ENCODE assay signal across 8 cellular contexts in the genomic region with DNA sequence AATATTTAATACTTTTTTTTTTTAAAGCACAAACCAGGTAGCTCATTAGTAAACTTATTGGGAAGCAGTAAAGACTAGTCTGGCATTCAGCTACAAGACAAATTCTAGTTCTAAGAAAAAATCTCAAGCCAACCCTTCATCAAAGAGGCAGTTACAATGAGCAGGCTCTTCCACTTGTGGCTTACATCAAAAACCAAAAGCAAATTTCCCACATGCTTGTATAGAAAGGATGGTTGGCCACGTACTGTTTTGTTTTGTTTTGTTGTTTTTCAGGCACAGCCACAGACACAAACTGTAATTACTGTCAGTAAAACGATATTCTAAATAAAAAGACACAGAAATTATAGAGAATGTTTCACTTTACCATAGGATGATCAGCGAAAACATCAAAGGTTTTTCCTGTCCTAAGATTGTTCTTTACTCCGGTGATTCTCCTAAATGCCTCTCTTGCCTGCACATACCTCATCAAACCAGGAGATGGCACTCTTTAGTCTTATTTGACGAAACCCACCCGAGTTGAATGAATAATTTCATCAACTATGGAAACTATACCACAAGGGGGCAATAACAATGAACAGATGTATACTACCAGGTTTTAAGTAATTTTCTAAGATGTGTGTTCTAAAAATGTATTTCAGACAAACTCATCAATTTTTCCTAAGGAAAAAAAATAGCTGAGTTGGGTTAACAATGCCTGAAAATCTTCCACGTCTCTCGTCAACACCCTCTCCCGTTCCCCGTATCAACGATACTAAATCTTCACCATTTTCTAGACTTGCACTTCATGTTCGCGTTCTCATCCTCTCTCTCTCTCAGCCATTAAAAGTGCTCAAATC. TPM values are rescaled to one million over a fixed set of nuclear protein-coding genes. Genes with fewer than 3 reads are reported as not detected.
DNase-seq lines count a peak whose midpoint lies in the region; ATAC-seq, FAIRE-seq and TF ChIP-seq lines count a peak whose summit lies in the region.

No MANE protein-coding gene starts in this region.

- H3K36me3 Mint-ChIP-seq in GM23338 (ENCODE audit: low read depth) = no peaks in the 10 kb centered on the region

- H3K9me3 Mint-ChIP-seq in GM23338 = no peaks in the 10 kb centered on the region

- H3K27ac ChIP-seq in DND-41 (ENCODE audit: low read length) (peak overlapping the region; percentile 68), GM23338 (ENCODE audit: low read depth) (no peak overlapping the region), K562 (ENCODE audit: extremely low read depth, low read depth, low read length) (no peak overlapping the region)

- H3K79me2 ChIP-seq in DND-41 (ENCODE audit: insufficient read depth, low read length) (peaks cover 29% of the 10 kb centered on the region), GM23338 (replicated peaks; ENCODE audit: insufficient read depth) (no peaks in the 10 kb centered on the region), K562 (ENCODE audit: control insufficient read depth, insufficient read depth, low read length) (no peaks in the 10 kb centered on the region)

- CTCF ChIA-PET in K562 (lab: Yijun Ruan, JAX; ENCODE audit: low intra/inter-chr PET ratio) = interaction anchor here (0.5 to 6.7 kb wide), 14 partner anchors 13 to 508 kb away, joined by 3 to 125 read pairs (median 4); partner anchors contain the start of gene DIPK1A

- H3K27ac Mint-ChIP-seq in GM23338 = no peak overlapping the region

- H3K9ac ChIP-seq in DND-41 (ENCODE audit: low read depth, low read length) = peak overlapping the region; percentile 42
- no peak overlapping the region for H3K9ac ChIP-seq in K562 (ENCODE audit: insufficient read depth in 1 of 2, low read depth in 2 of 2, low read length in 2 of 2)

- no peaks in the 10 kb centered on the region for H4K20me1 ChIP-seq in DND-41 (ENCODE audit: insufficient read depth, low read length)
- H4K20me1 ChIP-seq in GM23338 (replicated peaks; ENCODE audit: insufficient read depth) = no peaks in the 10 kb centered on the region
- H4K20me1 ChIP-seq in K562 (replicated peaks; ENCODE audit: control insufficient read depth, insufficient read depth, low read length) = no peaks in the 10 kb centered on the region

- no TSS peak for BruUV-seq in K562 (replicated peaks; lab: Mats Ljungman, UMichigan)

- in situ Hi-C loops in K562 (cut with MboI) = loop anchor here (25.0 kb wide), 1 partner anchor 1004 kb away; no protein-coding TSS in a partner anchor

- FAIRE-seq in K562 (lab: Jason Lieb, UNC) = peak; percentile 95

- no peaks in the 10 kb centered on the region for H3K9me1 ChIP-seq in K562 (ENCODE audit: control insufficient read depth, insufficient read depth, low read length)

- H3K4me1 Mint-ChIP-seq in GM23338 = 0 out of 3 replicates have a peak, but pooled peaks cover 3% of the 10 kb centered on the region

- H3K9me3 ChIP-seq in DND-41 (ENCODE audit: insufficient read depth, low read length, severe bottlenecking) = no peaks in the 10 kb centered on the region
- H3K9me3 ChIP-seq in K562 (replicated peaks; ENCODE audit: control insufficient read depth, insufficient read depth, low read depth, low read length) = no peaks in the 10 kb centered on the region

- TF ChIP-seq EP300 in K562 (IDR thresholded peaks at IDR 0.05; ENCODE audit: low read length) = no peak

- TF ChIP-seq CTCF in DND-41 (IDR thresholded peaks at IDR 0.05; ENCODE audit: borderline replicate concordance, extremely low read depth, low read length, poor library complexity, severe bottlenecking) (peak; percentile 99), GM23338 (conservative IDR thresholded peaks at IDR 0.05; ENCODE audit: low read depth in 2 of 2) (peak; percentile 99 to 100), K562 (IDR thresholded peaks at IDR 0.05 in 2 of 3, conservative IDR thresholded peaks at IDR 0.05 in 1 of 3; ENCODE audit: insufficient read depth in 2 of 3, low read depth in 1 of 3, low read length in 3 of 3) (peak; percentile 93 to 99 (median 98))

- H3K4me1 ChIP-seq in DND-41 (ENCODE audit: insufficient read depth, low read length) (peaks cover 23% of the 10 kb centered on the region), GM23338 (ENCODE audit: insufficient read depth) (no peaks in the 10 kb centered on the region), K562 (replicated peaks in 1 of 2; ENCODE audit: control insufficient read depth in 2 of 2, insufficient read depth in 2 of 2, low read length in 2 of 2) (peaks cover 0 to 7% of the 10 kb centered on the region in 2 experiments; a peak in 1 of 5 replicates)

- intact Hi-C loops in K562 (cut with micrococcal nuclease) = loop anchor here (1.0 to 2.0 kb wide), 3 partner anchors 102 to 204 kb away; no protein-coding TSS in a partner anchor

- peak overlapping the region; percentile 5 to 48; a peak in 3 of 4 replicates for H3K4me3 ChIP-seq in DND-41 (ENCODE audit: low read depth in 1 of 2, low read length in 2 of 2)
- H3K4me3 ChIP-seq in GM23338 = no peak overlapping the region
- H3K4me3 ChIP-seq in K562 = no peak overlapping the region
- H3K4me3 ChIP-seq in skeletal muscle cell (ENCODE audit: low read depth, low read length) = no peak overlapping the region

- H3F3A ChIP-seq in GM23338 (replicated peaks; ENCODE audit: low read depth) = no peaks in the 10 kb centered on the region

- 15% methylated on average over 13 of the region's 13 CpGs for WGBS in K562 (ENCODE audit: insufficient coverage, low coverage, missing lambda C conversion rate)

- H3K4me2 ChIP-seq in DND-41 (ENCODE audit: insufficient read depth, low read length) (peak overlapping the region; percentile 67), GM23338 (no peak overlapping the region), K562 (ENCODE audit: insufficient read depth, low read length) (peak overlapping the region; percentile 39)

- H3K27me3 Mint-ChIP-seq in GM23338 (ENCODE audit: insufficient read depth, low read depth, poor library complexity) = peaks cover 2% of the 10 kb centered on the region

- no peak overlapping the region for H3K4me3 Mint-ChIP-seq in GM23338

- DNase-seq in DND-41 (peak; percentile 79), GM23338 (ENCODE audit: low spot score) (peak; percentile 92), NCI-H1105 (lab: John Stamatoyannopoulos, UW) (peak; percentile 86), K562 (ENCODE audit: extremely low read depth in 1 of 4, low spot score in 3 of 4) (peak; percentile 72 to 83 (median 75)), hippocampal formation (lab: John Stamatoyannopoulos, UW) (peak; percentile 39 to 94), skeletal muscle cell (ENCODE audit: low read depth) (peak; percentile 38)

- POLR2A ChIA-PET in K562 (lab: Yijun Ruan, JAX) = interaction anchor here (0.7 to 1.1 kb wide), 4 partner anchors 9 to 144 kb away, joined by 3 to 4 read pairs (median 3); no protein-coding TSS in a partner anchor

- ATAC-seq in DND-41 (ENCODE audit: insufficient read depth, low read depth) (peak; percentile 82), GM23338 (peak; percentile 81), SK-N-SH treated with all-trans-retinoic acid at 6 μM for 48 hours (peak; percentile 89), K562 (peak; percentile 85), GM19023 (IDR thresholded peaks at IDR 0.05; ENCODE audit: unreplicated experiment) (no peak)

- H3K36me3 ChIP-seq in DND-41 (ENCODE audit: insufficient read depth, low read length) (no peaks in the 10 kb centered on the region), GM23338 (ENCODE audit: insufficient read depth) (no peaks in the 10 kb centered on the region), K562 (ENCODE audit: control insufficient read depth, insufficient read depth, low read length) (no peaks in the 10 kb centered on the region)

- TF ChIP-seq POLR2A in K562 (conservative IDR thresholded peaks at IDR 0.05) = no peak

- peak overlapping the region; percentile 57 for H2AFZ ChIP-seq in DND-41 (ENCODE audit: low read depth, low read length)
- no peak overlapping the region for H2AFZ ChIP-seq in GM23338
- peak overlapping the region; percentile 60 for H2AFZ ChIP-seq in K562 (ENCODE audit: low read depth, low read length)

- TF ChIP-seq RAD21 in K562 (CRISPR knock-in tag; conservative IDR thresholded peaks at IDR 0.05 in 1 of 2, IDR thresholded peaks at IDR 0.05 in 1 of 2) = peak; percentile 100

- H3K9me2 ChIP-seq in GM23338 (ENCODE audit: insufficient read depth) = no peaks in the 10 kb centered on the region

- H3K27me3 ChIP-seq in DND-41 (ENCODE audit: insufficient read depth, low read length, poor library complexity) (no peaks in the 10 kb centered on the region), GM23338 (ENCODE audit: insufficient read depth) (no peaks in the 10 kb centered on the region), K562 (ENCODE audit: control insufficient read depth in 2 of 2, insufficient read depth in 2 of 2, low read length in 2 of 2) (no peaks in the 10 kb centered on the region)

TF ChIP-seq in GM23338, 12 proteins besides CTCF, POLR2A, EP300 and RAD21 (continues in another document):
- TF ChIP-seq CREB1 (CRISPR knock-in tag; IDR thresholded peaks at IDR 0.05; ENCODE audit: low read depth) (no peak), ZNF114 (CRISPR knock-in tag; IDR thresholded peaks at IDR 0.05) (no peak)

TF ChIP-seq in SK-N-SH treated with all-trans-retinoic acid at 6 μM for 48 hours, 23 proteins besides CTCF, POLR2A, EP300 and RAD21 (continues in another document):
- no peak for TF ChIP-seq RARB (CRISPR knock-in tag; IDR thresholded peaks at IDR 0.05)
- no peak for TF ChIP-seq ISL1 (CRISPR knock-in tag; IDR thresholded peaks at IDR 0.05)

RNA-seq across cellular contexts. Expression of gene RPL5, which starts 26.9 kb away (rescaled TPM):
- total RNA-seq in GM23338 (2014; rRNA removed; shearing (Covaris generic)) = 2,030 and 2,182 TPM in 2 replicates
- polyA plus RNA-seq in GM23338 (2016; fragmentation: Nextera tagmentation; extraction: Ambion mirVana) (3,547 and 4,172 TPM in 2 replicates), K562 (2011; rRNA removed) (3,458 and 3,699 TPM in 2 replicates), K562 (2014; fragmentation: Illumina TruSeq; extraction: Trizol) (1,939 and 2,002 TPM in 2 replicates), K562 (2014; fragmentation: Nextera tagmentation; extraction: Ambion mirVana) (1,000 to 10,000 TPM; 4,024 to 4,252 TPM), K562 (2014; rRNA removed) (2,353 and 2,737 TPM in 2 replicates)
- 274 and 687 TPM in 2 replicates for total RNA-seq in K562 (2011; cell fraction: chromatin; rRNA removed; ENCODE audit: low replicate concordance)
- 312 and 315 TPM in 2 replicates for total RNA-seq in K562 (2011; cell fraction: nucleolus; rRNA removed)
- 523 and 836 TPM in 2 replicates for total RNA-seq in K562 (2011; cell fraction: nucleoplasm; rRNA removed)
- total RNA-seq in K562 (2014; rRNA removed) (2,174 and 2,757 TPM in 2 replicates), K562 (2014; rRNA removed; fragmentation: Illumina TruSeq; extraction: Trizol) (2,454 and 2,710 TPM in 2 replicates), K562 (2015; rRNA removed; fragmentation: Illumina TruSeq; extraction: Trizol) (2,022 and 2,169 TPM in 2 replicates), K562 (2021) (1,467 and 1,545 TPM in 2 replicates)
- polyA plus RNA-seq in K562 (2011; cell fraction: cytosol; rRNA removed) = 1,347 and 2,415 TPM in 2 replicates
- polyA plus RNA-seq in K562 (2011; cell fraction: nucleus; rRNA removed) = 535 and 1,090 TPM in 2 replicates
- polyA plus RNA-seq in K562 (2012) = 2,779 and 3,498 TPM in 2 replicates
- 2,372 and 2,380 TPM in 2 replicates for polyA minus RNA-seq in K562 (2011; rRNA and poly(A)+ RNA removed)
- polyA minus RNA-seq in K562 (2011; cell fraction: cytosol; rRNA and poly(A)+ RNA removed) = 721 and 764 TPM in 2 replicates
- 194 and 399 TPM in 2 replicates for polyA minus RNA-seq in K562 (2011; cell fraction: nucleus; rRNA and poly(A)+ RNA removed)

Comparison
In these comparisons a context has a peak if more than half of its experiments do, and no peak if none do; other contexts are left out.
1. DNase-seq: peak in every context shown above with its lines; median percentile 92 in GM23338; 86 in NCI-H1105; 79 in DND-41; 75 in K562; 66 in hippocampal formation; 38 in skeletal muscle cell.
2. H3K4me3 ChIP-seq: peak in DND-41 (2 of 2); none in GM23338 (single experiment), K562 (single experiment) and skeletal muscle cell (single experiment).
3. Peak in every context shown above with its lines, with median percentiles within 50 percentile points of each other: CTCF ChIP-seq.